In genomic region chr10:96509017-96509641, GRCh38 we compare ENCODE assay signal across 15 cellular contexts. TPM values are rescaled to one million over a fixed set of nuclear protein-coding genes. Genes with fewer than 3 reads are reported as not detected.
DNase-seq lines count a peak whose midpoint lies in the region; ATAC-seq and TF ChIP-seq lines count a peak whose summit lies in the region.
"Had no signal": no experiment of that assay in that cellular context is flagged by ENCODE, and none has a peak within 500 bp of the region (broad histone marks: within the 10 kb centered on the region; RNA-seq: fewer than 3 reads in every experiment).

No MANE protein-coding gene starts in this region.

- ATAC-seq in GM21381 (IDR thresholded peaks at IDR 0.05; ENCODE audit: unreplicated experiment), result no peak
- ATAC-seq: heart left ventricle; stimulated activated effector memory CD8-positive, alpha-beta T cell treated with anti-CD3 and anti-CD28 coated beads, Interleukin-12 subunit alpha, Interleukin-12 subunit beta, amount 100 ng/mL, for 72 hours had no signal

- H3K4me3 ChIP-seq in AG04449 (ENCODE audit: low read depth, low read length), result no peak overlapping the region
- H3K4me3 ChIP-seq: heart left ventricle, SK-N-MC had no signal

- peaks cover 30% of the 10 kb centered on the region for H3K4me1 Mint-ChIP-seq in HFFc6 (ENCODE audit: low read depth)

- no peak overlapping the region for H3K4me3 Mint-ChIP-seq in HFFc6
- H3K4me3 Mint-ChIP-seq: stimulated activated effector memory CD8-positive, alpha-beta T cell treated with anti-CD3 and anti-CD28 coated beads, Interleukin-12 subunit alpha, Interleukin-12 subunit beta, amount 100 ng/mL, for 72 hours had no signal

- peaks cover 8% of the 10 kb centered on the region for H3K27me3 Mint-ChIP-seq in HFFc6 (ENCODE audit: insufficient read depth)

- POLR2A ChIA-PET in AG04449 (lab: Yijun Ruan, JAX), result no interaction called here

- CTCF ChIA-PET in AG04449 (lab: Yijun Ruan, JAX), result interaction anchor here (0.5 to 12.8 kb wide), 8 partner anchors 9 to 391 kb away, joined by 3 to 253 read pairs (median 13); no protein-coding TSS in a partner anchor

- no peaks in the 10 kb centered on the region for H3K9me3 Mint-ChIP-seq in HFFc6
- H3K9me3 Mint-ChIP-seq: stimulated activated effector memory CD8-positive, alpha-beta T cell treated with anti-CD3 and anti-CD28 coated beads, Interleukin-12 subunit alpha, Interleukin-12 subunit beta, amount 100 ng/mL, for 72 hours had no signal

- no peaks in the 10 kb centered on the region for H3K36me3 Mint-ChIP-seq in HFFc6 (ENCODE audit: low read depth)

- TF ChIP-seq CTCF in AG04449 (IDR thresholded peaks at IDR 0.05; ENCODE audit: insufficient read depth, low read length, missing control alignments), result no peak
- no peak for TF ChIP-seq CTCF in HFFc6 (IDR thresholded peaks at IDR 0.05)

- no peak overlapping the region for H3K27ac Mint-ChIP-seq in HFFc6
- H3K27ac Mint-ChIP-seq: stimulated activated effector memory CD8-positive, alpha-beta T cell treated with anti-CD3 and anti-CD28 coated beads, Interleukin-12 subunit alpha, Interleukin-12 subunit beta, amount 100 ng/mL, for 72 hours had no signal

- DNase-seq in AG04449 (ENCODE audit: low read depth, low spot score) (peak; percentile 80), HFFc6 (peak; percentile 79), brain pericyte (ENCODE audit: low read depth, low spot score) (peak; percentile 15), iPS-NIHi7 (ENCODE audit: extremely low spot score) (peak; percentile 48), NCI-H1105 (lab: John Stamatoyannopoulos, UW) (no peak), NCI-H748 treated with DMSO at 0.1 percent for 48 hours (lab: John Stamatoyannopoulos, UW) (no peak), ureter (ENCODE audit: low spot score) (no peak)
- DNase-seq: DMS53, heart left ventricle, KBM-7, NCI-H2029 treated with DMSO at 0.1 percent for 48 hours, posterior cingulate gyrus had no signal

RNA-seq across cellular contexts. Expression of gene TLL2, which starts 4.6 kb away (rescaled TPM):
- total RNA-seq in HFFc6 (2021; fragmentation: NEBNext Ultra II Directional; extraction: Animal tissue kit (Norgen Biotek cat#: 25700)), result under 1 TPM; 0.08 to 0.45 (median 0.24) TPM
- 0.96 TPM for total RNA-seq in ureter

Comparison
In these comparisons a context has a peak if more than half of its experiments do, and no peak if none do; other contexts are left out.
1. DNase-seq: peak in AG04449 (single experiment), HFFc6 (single experiment), brain pericyte (single experiment) and iPS-NIHi7 (single experiment); none in NCI-H1105 (single experiment), NCI-H748 treated with DMSO at 0.1 percent for 48 hours (single experiment) and ureter (single experiment).